ENCODE assay signal across 1 cellular context in genomic region chr11:93773045-93773477, GRCh38.
A peak's percentile ranks its signal among the peaks of the same experiment; 100 is the strongest.
TF ChIP-seq lines count a peak whose summit lies in the region.

No MANE protein-coding gene starts in this region.

TF ChIP-seq in HepG2, 621 proteins besides CTCF, POLR2A, EP300 and RAD21 (continued from another document and continues in another):
- peak; percentile 96; the same call in 1 of the 2 replicates for TF ChIP-seq HBP1 (CRISPR knock-in tag; IDR thresholded peaks at IDR 0.05; ENCODE audit: low read depth)
- TF ChIP-seq RBAK (CRISPR knock-in tag; IDR thresholded peaks at IDR 0.05): no peak
- TF ChIP-seq RORA (CRISPR knock-in tag; IDR thresholded peaks at IDR 0.05): no peak
- no peak for TF ChIP-seq ARID3A (IDR thresholded peaks at IDR 0.05; ENCODE audit: low read depth, low read length)
- TF ChIP-seq SCMH1 (CRISPR knock-in tag; IDR thresholded peaks at IDR 0.05; ENCODE audit: borderline replicate concordance): no peak
- no peak for TF ChIP-seq ZNF143 (CRISPR knock-in tag; IDR thresholded peaks at IDR 0.05)
- TF ChIP-seq NFKB2 (CRISPR knock-in tag; IDR thresholded peaks at IDR 0.05; ENCODE audit: borderline replicate concordance): peak; percentile 89; the same call in 1 of the 2 replicates
- no peak for TF ChIP-seq ZBTB8A (CRISPR knock-in tag; IDR thresholded peaks at IDR 0.05; ENCODE audit: borderline replicate concordance, low read depth)
- 0 out of 2 replicates have a peak, but pooled peaks have one; percentile 49 for TF ChIP-seq ZBTB38 (CRISPR knock-in tag; IDR thresholded peaks at IDR 0.05)
- TF ChIP-seq SSRP1 (CRISPR knock-in tag; IDR thresholded peaks at IDR 0.05): no peak
- TF ChIP-seq MNT (IDR thresholded peaks at IDR 0.05): no peak
- TF ChIP-seq ZNF792 (CRISPR knock-in tag; IDR thresholded peaks at IDR 0.05): peak; percentile 57; the same call in 1 of the 2 replicates
- TF ChIP-seq ATM (IDR thresholded peaks at IDR 0.05; ENCODE audit: borderline replicate concordance): no peak
- peak; percentile 82 for TF ChIP-seq ARNTL (CRISPR knock-in tag; IDR thresholded peaks at IDR 0.05)
- no peak for TF ChIP-seq TBP (CRISPR knock-in tag; IDR thresholded peaks at IDR 0.05)
- no peak for TF ChIP-seq ZNF282 (IDR thresholded peaks at IDR 0.05; ENCODE audit: partially characterized antibody)
- peak; percentile 63; the same call in 1 of the 2 replicates for TF ChIP-seq NCOA2 (CRISPR knock-in tag; IDR thresholded peaks at IDR 0.05)
- no peak for TF ChIP-seq ATAD3A (CRISPR knock-in tag; IDR thresholded peaks at IDR 0.05)
- TF ChIP-seq ZNF251 (CRISPR knock-in tag; IDR thresholded peaks at IDR 0.05): 0 out of 2 replicates have a peak, but pooled peaks have one; percentile 45
- 0 out of 2 replicates have a peak, but pooled peaks have one; percentile 49 for TF ChIP-seq ZNF775 (CRISPR knock-in tag; IDR thresholded peaks at IDR 0.05; ENCODE audit: borderline replicate concordance)
- peak; percentile 99 for TF ChIP-seq MIER2 (CRISPR knock-in tag; IDR thresholded peaks at IDR 0.05)
- peak; percentile 81; the same call in 1 of the 2 replicates for TF ChIP-seq ZNF333 (CRISPR knock-in tag; IDR thresholded peaks at IDR 0.05; ENCODE audit: borderline replicate concordance)
- TF ChIP-seq ZNF446 (CRISPR knock-in tag; IDR thresholded peaks at IDR 0.05): peak; percentile 65; the same call in 1 of the 2 replicates
- TF ChIP-seq ZNF510 (CRISPR knock-in tag; IDR thresholded peaks at IDR 0.05; ENCODE audit: low read depth): 0 out of 2 replicates have a peak, but pooled peaks have one; percentile 62
- TF ChIP-seq ZNF18 (CRISPR knock-in tag; IDR thresholded peaks at IDR 0.05; ENCODE audit: insufficient replicate concordance): peak; percentile 32
- TF ChIP-seq ZNF329 (CRISPR knock-in tag; IDR thresholded peaks at IDR 0.05; ENCODE audit: low read depth): no peak
- 0 out of 2 replicates have a peak, but pooled peaks have one; percentile 45 for TF ChIP-seq ZNF44 (CRISPR knock-in tag; IDR thresholded peaks at IDR 0.05)
- peak; percentile 68; the same call in 1 of the 2 replicates for TF ChIP-seq SKIL (CRISPR knock-in tag; IDR thresholded peaks at IDR 0.05; ENCODE audit: borderline replicate concordance)
- TF ChIP-seq ZNF20 (CRISPR knock-in tag; IDR thresholded peaks at IDR 0.05): no peak
- TF ChIP-seq BORCS8-MEF2B (CRISPR knock-in tag; IDR thresholded peaks at IDR 0.05): peak; percentile 88
- peak; percentile 82; the same call in 1 of the 2 replicates for TF ChIP-seq HMGXB3 (CRISPR knock-in tag; IDR thresholded peaks at IDR 0.05; ENCODE audit: borderline replicate concordance)
- TF ChIP-seq ONECUT2 (CRISPR knock-in tag; IDR thresholded peaks at IDR 0.05): peak; percentile 96
- TF ChIP-seq TOPORS (CRISPR knock-in tag; IDR thresholded peaks at IDR 0.05): no peak
- 0 out of 2 replicates have a peak, but pooled peaks have one; percentile 33 for TF ChIP-seq ZSCAN31 (CRISPR knock-in tag; IDR thresholded peaks at IDR 0.05; ENCODE audit: low read depth)
- TF ChIP-seq SMAD3 (CRISPR knock-in tag; IDR thresholded peaks at IDR 0.05): peak; percentile 93
- TF ChIP-seq ETV5 (CRISPR knock-in tag; IDR thresholded peaks at IDR 0.05; ENCODE audit: borderline replicate concordance): peak; percentile 42; the same call in 1 of the 2 replicates
- TF ChIP-seq RERE (CRISPR knock-in tag; IDR thresholded peaks at IDR 0.05; ENCODE audit: low read depth): no peak
- peak; percentile 66; the same call in 1 of the 2 replicates for TF ChIP-seq SNAI1 (CRISPR knock-in tag; IDR thresholded peaks at IDR 0.05; ENCODE audit: borderline replicate concordance)
- TF ChIP-seq ZFP91 (CRISPR knock-in tag; IDR thresholded peaks at IDR 0.05; ENCODE audit: borderline replicate concordance): peak; percentile 57
- TF ChIP-seq TCF12 (IDR thresholded peaks at IDR 0.05): no peak
- TF ChIP-seq TCF12 (CRISPR knock-in tag; IDR thresholded peaks at IDR 0.05): 0 out of 2 replicates have a peak, but pooled peaks have one; percentile 67
